ENCODE assay signal across 26 cellular contexts in the genomic region with DNA sequence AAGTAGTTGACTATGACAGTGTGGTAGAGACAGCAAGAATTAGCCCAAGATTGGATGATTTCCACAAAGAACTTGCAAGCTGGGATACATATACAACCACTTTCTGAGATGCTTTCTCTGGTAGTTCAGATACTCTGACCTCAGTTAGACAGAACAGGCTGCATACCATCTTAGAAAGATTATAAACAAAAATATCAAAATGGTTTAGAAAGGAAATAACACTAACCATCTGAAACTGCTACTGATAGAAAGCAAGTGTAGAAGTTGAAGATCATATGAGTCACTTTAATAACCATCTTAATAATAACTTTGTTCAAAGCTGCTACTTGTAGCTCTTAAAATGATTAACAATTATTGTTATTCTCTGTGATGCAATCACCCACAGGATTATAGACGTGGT.
A peak's percentile ranks its signal among the peaks of the same experiment; 100 is the strongest.
DNase-seq lines count a peak whose midpoint lies in the region; ATAC-seq and TF ChIP-seq lines count a peak whose summit lies in the region.
"Had no signal": no experiment of that assay in that cellular context is flagged by ENCODE, and none has a peak within 500 bp of the region (broad histone marks: within the 10 kb centered on the region; RNA-seq: fewer than 3 reads in every experiment).

No MANE protein-coding gene starts in this region.

- H3K79me2 ChIP-seq in mesendoderm (ENCODE audit: control insufficient read depth, insufficient read depth, low read length), result no peaks in the 10 kb centered on the region

- no peaks in the 10 kb centered on the region for H3K9me3 ChIP-seq in liver (ENCODE audit: control insufficient read depth in 4 of 4, low read length in 3 of 4)
- H3K9me3 ChIP-seq in right lobe of liver, result no peaks in the 10 kb centered on the region
- H3K9me3 ChIP-seq: MG63, SK-N-SH had no signal

- H3K4ac ChIP-seq in mesendoderm (ENCODE audit: low read depth, low read length), result no peak overlapping the region

- no peak overlapping the region for H4K8ac ChIP-seq in mesendoderm (ENCODE audit: low read depth, low read length)

- H4K5ac ChIP-seq in mesendoderm (ENCODE audit: low read length), result no peak overlapping the region

- intact Hi-C loops in right lobe of liver (cut with DNase I), result no loop called here

- TF ChIP-seq RAD21 in liver (IDR thresholded peaks at IDR 0.05), result no peak

- H3K4me1 ChIP-seq in liver (ENCODE audit: control insufficient read depth in 4 of 4, insufficient read depth in 4 of 4, low read length in 3 of 4) (no peaks in the 10 kb centered on the region), right lobe of liver (no peaks in the 10 kb centered on the region), mesendoderm (ENCODE audit: control insufficient read depth, low read depth, low read length) (peaks cover 3% of the 10 kb centered on the region)

- H3K23ac ChIP-seq in mesendoderm (ENCODE audit: low read length), result no peak overlapping the region

- no peaks in the 10 kb centered on the region for H3K79me1 ChIP-seq in mesendoderm (ENCODE audit: low read length)

- H3K4me3 ChIP-seq in liver (ENCODE audit: low read depth in 1 of 3, low read length in 3 of 3) (no peak overlapping the region), right lobe of liver (no peak overlapping the region), mesendoderm (ENCODE audit: low read length) (no peak overlapping the region)
- H3K4me3 ChIP-seq: K562, MG63, PC-9 had no signal

- no peak overlapping the region for H3K4me2 ChIP-seq in mesendoderm (ENCODE audit: low read length)
- H3K4me2 ChIP-seq: PC-9, SK-N-SH had no signal

- H2AK5ac ChIP-seq in mesendoderm (ENCODE audit: low read length), result no peak overlapping the region

- DNase-seq in right lobe of liver (no peak), amniotic epithelial cell (ENCODE audit: low read depth) (peak; percentile 7), glomerular visceral epithelial cell (ENCODE audit: extremely low spot score) (peak; percentile 12), NCI-H2107 treated with DMSO at 0.1 percent for 48 hours (lab: John Stamatoyannopoulos, UW; ENCODE audit: unreplicated experiment) (no peak), mesendoderm (no peak)
- DNase-seq: ACHN; AML-193; C1 segment of cervical spinal cord; Calu3; CD8-positive, alpha-beta T cell; DMS153; GF-D8; H7; MG63; NCI-H1417; NCI-H1694 treated with DMSO at 0.1 percent for 48 hours; NCI-H2107; PC-9; RPMI8226; SIG-M5; SK-N-SH had no signal

- WGBS in liver, result 32% methylated on average over 1 of the region's 1 CpG
- 20% methylated on average over 1 of the region's 1 CpG for WGBS in right lobe of liver (ENCODE audit: insufficient coverage, low coverage, low lambda C conversion rate, missing lambda C conversion rate)
- no CpG with 5 or more reads among the region's 1 CpG for WGBS in mesendoderm (ENCODE audit: extremely low coverage, insufficient coverage, low lambda C conversion rate)

- H2BK120ac ChIP-seq in mesendoderm (ENCODE audit: low read depth, low read length), result no peak overlapping the region

- H2BK15ac ChIP-seq in mesendoderm (replicated peaks; ENCODE audit: low read depth), result no peak overlapping the region

- TF ChIP-seq CTCF in liver (IDR thresholded peaks at IDR 0.05; ENCODE audit: low read depth, low read length, missing input control) (no peak), right lobe of liver (IDR thresholded peaks at IDR 0.05) (no peak)

- no peak overlapping the region for H2BK5ac ChIP-seq in mesendoderm (ENCODE audit: low read length)

- no peak overlapping the region for H3K18ac ChIP-seq in mesendoderm (ENCODE audit: low read length)

- ATAC-seq in right lobe of liver, result no peak
- no peak for ATAC-seq in HG03139 (IDR thresholded peaks at IDR 0.05; ENCODE audit: unreplicated experiment)
- ATAC-seq in HG02763 (IDR thresholded peaks at IDR 0.05; ENCODE audit: unreplicated experiment), result no peak
- ATAC-seq: CD8-positive, alpha-beta T cell; K562 had no signal

- H3K27ac ChIP-seq in liver (ENCODE audit: low read depth in 1 of 2, low read length in 2 of 2), result no peak overlapping the region
- H3K27ac ChIP-seq in right lobe of liver, result no peak overlapping the region
- H3K27ac ChIP-seq in mesendoderm (ENCODE audit: low read depth, low read length), result no peak overlapping the region
- H3K27ac ChIP-seq: 22Rv1, PC-9 had no signal

- no peaks in the 10 kb centered on the region for H3K36me3 ChIP-seq in liver (ENCODE audit: control insufficient read depth in 4 of 4, insufficient read depth in 3 of 4, low read depth in 1 of 4, low read length in 3 of 4)
- H3K36me3 ChIP-seq in right lobe of liver, result no peaks in the 10 kb centered on the region
- no peaks in the 10 kb centered on the region for H3K36me3 ChIP-seq in mesendoderm (ENCODE audit: control insufficient read depth, insufficient read depth, low read length)
- H3K36me3 ChIP-seq: MG63 had no signal

- no peak for TF ChIP-seq POLR2A in right lobe of liver (IDR thresholded peaks at IDR 0.05)

- H3K27me3 ChIP-seq in liver (ENCODE audit: control insufficient read depth in 4 of 4, insufficient read depth in 4 of 4, low read length in 3 of 4) (peaks cover 0 to 1% (median 0%) of the 10 kb centered on the region in 4 donors), right lobe of liver (no peaks in the 10 kb centered on the region), mesendoderm (ENCODE audit: insufficient read depth, low read length, poor library complexity) (no peaks in the 10 kb centered on the region)
- H3K27me3 ChIP-seq: MG63 had no signal

- H3K56ac ChIP-seq in mesendoderm (ENCODE audit: low read length), result no peak overlapping the region

- H3K9ac ChIP-seq in liver (ENCODE audit: low read depth in 1 of 2, low read length in 2 of 2) (no peak overlapping the region), mesendoderm (ENCODE audit: low read length) (no peak overlapping the region)
- H3K9ac ChIP-seq: SK-N-SH had no signal

TF ChIP-seq in liver, 16 proteins besides CTCF, POLR2A, EP300 and RAD21:
- TF ChIP-seq HNF4G (IDR thresholded peaks at IDR 0.05) (no peak), FOXA2 (IDR thresholded peaks at IDR 0.05) (no peak), TAF1 (conservative IDR thresholded peaks at IDR 0.05) (no peak), RXRA (IDR thresholded peaks at IDR 0.05) (no peak), NR2F2 (IDR thresholded peaks at IDR 0.05) (peak; percentile 11)
- TF ChIP-seq, protein P1, sequence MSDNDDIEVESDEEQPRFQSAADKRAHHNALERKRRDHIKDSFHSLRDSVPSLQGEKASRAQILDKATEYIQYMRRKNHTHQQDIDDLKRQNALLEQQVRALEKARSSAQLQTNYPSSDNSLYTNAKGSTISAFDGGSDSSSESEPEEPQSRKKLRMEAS (IDR thresholded peaks at IDR 0.05), result no peak
- TF ChIP-seq, protein P2, sequence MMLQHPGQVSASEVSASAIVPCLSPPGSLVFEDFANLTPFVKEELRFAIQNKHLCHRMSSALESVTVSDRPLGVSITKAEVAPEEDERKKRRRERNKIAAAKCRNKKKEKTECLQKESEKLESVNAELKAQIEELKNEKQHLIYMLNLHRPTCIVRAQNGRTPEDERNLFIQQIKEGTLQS (IDR thresholded peaks at IDR 0.05), result no peak

Comparison
In these comparisons a context has a peak if more than half of its experiments do, and no peak if none do; other contexts are left out.
1. DNase-seq: peak in amniotic epithelial cell (single experiment) and glomerular visceral epithelial cell (single experiment); none in right lobe of liver (0 of 3), NCI-H2107 treated with DMSO at 0.1 percent for 48 hours (single experiment) and mesendoderm (single experiment).